9 cellular contexts compared by ENCODE assay signal in genomic region chr10:125157473-125157865, GRCh38. TPM values are rescaled to one million over a fixed set of nuclear protein-coding genes. Genes with fewer than 3 reads are reported as not detected.
DNase-seq lines count a peak whose midpoint lies in the region; ATAC-seq and TF ChIP-seq lines count a peak whose summit lies in the region.
"Had no signal": no experiment of that assay in that cellular context is flagged by ENCODE, and none has a peak within 500 bp of the region (broad histone marks: within the 10 kb centered on the region; RNA-seq: fewer than 3 reads in every experiment).

No MANE protein-coding gene starts in this region.

- H3K9me3 ChIP-seq in fibroblast of lung (ENCODE audit: control insufficient read depth, insufficient read depth, low read depth, low read length) = no peaks in the 10 kb centered on the region

- peak overlapping the region; percentile 45 for H3K9ac ChIP-seq in fibroblast of lung (ENCODE audit: insufficient read depth, low read length)

- TF ChIP-seq CTCF in fibroblast of lung (conservative IDR thresholded peaks at IDR 0.05 in 1 of 2, IDR thresholded peaks at IDR 0.05 in 1 of 2; ENCODE audit: low read depth in 1 of 2, low read length in 2 of 2) (no peak), progenitor cell of endocrine pancreas (IDR thresholded peaks at IDR 0.05; ENCODE audit: unreplicated experiment) (no peak)

- H4K20me1 ChIP-seq in fibroblast of lung (ENCODE audit: control insufficient read depth, extremely low read depth, insufficient read depth, low read length) = no peaks in the 10 kb centered on the region

- peak overlapping the region; percentile 97 for H3K4me3 Mint-ChIP-seq in progenitor cell of endocrine pancreas (ENCODE audit: low read depth)

- peak overlapping the region; percentile 79 for H3K4me2 ChIP-seq in fibroblast of lung (ENCODE audit: extremely low read depth, insufficient read depth, low read length)

- H3K27ac ChIP-seq in fibroblast of lung (ENCODE audit: insufficient read depth, low read length) = peak overlapping the region; percentile 85

- peaks cover 4% of the 10 kb centered on the region for H3K36me3 Mint-ChIP-seq in progenitor cell of endocrine pancreas (ENCODE audit: insufficient read depth)

- peaks cover 30% of the 10 kb centered on the region for H3K4me1 ChIP-seq in fibroblast of lung (ENCODE audit: control insufficient read depth, extremely low read depth, insufficient read depth, low read length)

- no peaks in the 10 kb centered on the region for H3K36me3 ChIP-seq in fibroblast of lung (ENCODE audit: control insufficient read depth, insufficient read depth, low read length)

- no peaks in the 10 kb centered on the region for H3K27me3 ChIP-seq in fibroblast of lung (ENCODE audit: control insufficient read depth, insufficient read depth, low read length)

- peak; percentile 16 for DNase-seq in DMS153 treated with DMSO at 0.1 percent for 48 hours (lab: John Stamatoyannopoulos, UW; ENCODE audit: unreplicated experiment)
- peak; percentile 58 for DNase-seq in NCI-H748 (lab: John Stamatoyannopoulos, UW; ENCODE audit: unreplicated experiment)
- peak in 1 of 2 donors; percentile 30 for DNase-seq in fibroblast of lung (ENCODE audit: low read depth in 2 of 2)
- DNase-seq in progenitor cell of endocrine pancreas (ENCODE audit: low spot score, unreplicated experiment) = no peak
- no peak for DNase-seq in amygdala (lab: John Stamatoyannopoulos, UW)
- no peak for DNase-seq in NCI-H2171 (lab: John Stamatoyannopoulos, UW)
- DNase-seq: NCI-H2227 treated with DMSO at 0.1 percent for 48 hours had no signal

- H3K4me3 ChIP-seq in fibroblast of lung (replicated peaks in 1 of 4; ENCODE audit: control extremely low read depth in 1 of 4, insufficient read depth in 1 of 4, low read depth in 3 of 4, low read length in 4 of 4) = peak overlapping the region; percentile 68 to 92 (median 74)

- peak overlapping the region; percentile 100 for H3K27ac Mint-ChIP-seq in progenitor cell of endocrine pancreas

- ATAC-seq in HG02798 (IDR thresholded peaks at IDR 0.05; ENCODE audit: poor library complexity, unreplicated experiment) (no peak), GM21825 (IDR thresholded peaks at IDR 0.05; ENCODE audit: unreplicated experiment) (no peak)

- H3K27me3 Mint-ChIP-seq in progenitor cell of endocrine pancreas = no peaks in the 10 kb centered on the region

- H2AFZ ChIP-seq in fibroblast of lung (ENCODE audit: low read length) = no peak overlapping the region

- H3K9me3 Mint-ChIP-seq in progenitor cell of endocrine pancreas (ENCODE audit: low read depth) = no peaks in the 10 kb centered on the region

- H3K4me1 Mint-ChIP-seq in progenitor cell of endocrine pancreas (ENCODE audit: low read depth) = peaks cover 51% of the 10 kb centered on the region

- H3K79me2 ChIP-seq in fibroblast of lung (ENCODE audit: control insufficient read depth, insufficient read depth, low read length) = peaks cover 64% of the 10 kb centered on the region

RNA-seq across cellular contexts. Expression of gene CTBP2, which starts 2.9 kb away (rescaled TPM):
- total RNA-seq in fibroblast of lung (56.8 and 73.3 TPM in 2 replicates), progenitor cell of endocrine pancreas (182 and 183 TPM in 2 replicates)
- 72.1 and 91.0 TPM in 2 replicates for polyA plus RNA-seq in fibroblast of lung
- polyA plus RNA-seq in fibroblast of lung (2012) = 53.0 and 60.4 TPM in 2 replicates
- polyA minus RNA-seq in fibroblast of lung (ENCODE audit: low replicate concordance) = 130 and 131 TPM in 2 replicates

Comparison
In these comparisons a context has a peak if more than half of its experiments do, and no peak if none do; other contexts are left out.
1. DNase-seq: peak in DMS153 treated with DMSO at 0.1 percent for 48 hours (single experiment) and NCI-H748 (single experiment); none in progenitor cell of endocrine pancreas (single experiment), amygdala (0 of 56) and NCI-H2171 (single experiment).